Comparison of ENCODE assay signal across 1 cellular context in genomic region chr15:30580716-30581115, GRCh38. TPM values are rescaled to one million over a fixed set of nuclear protein-coding genes. Genes with fewer than 3 reads are reported as not detected.
"Had no signal": no experiment of that assay in that cellular context is flagged by ENCODE, and none has a peak within 500 bp of the region (broad histone marks: within the 10 kb centered on the region; RNA-seq: fewer than 3 reads in every experiment).

No MANE protein-coding gene starts in this region.

RNA-seq across cellular contexts. Expression of gene GOLGA8H, which starts 23.1 kb away (rescaled TPM):
- total RNA-seq: G401 had no signal

RNA-seq across cellular contexts. Expression of gene GOLGA8Q, which starts 28.9 kb away (rescaled TPM):
- total RNA-seq: G401 had no signal
